In genomic region chr2:233848276-233848675, GRCh38 we compare ENCODE assay signal across 29 cellular contexts. TPM values are rescaled to one million over a fixed set of nuclear protein-coding genes. Genes with fewer than 3 reads are reported as not detected.
DNase-seq lines count a peak whose midpoint lies in the region; ATAC-seq, FAIRE-seq and TF ChIP-seq lines count a peak whose summit lies in the region.
"Had no signal": no experiment of that assay in that cellular context is flagged by ENCODE, and none has a peak within 500 bp of the region (broad histone marks: within the 10 kb centered on the region; RNA-seq: fewer than 3 reads in every experiment).

No MANE protein-coding gene starts in this region.

- H3K4me2 ChIP-seq in DND-41 (ENCODE audit: insufficient read depth, low read length) = peak overlapping the region; percentile 17; the same call in 1 of the 2 replicates
- H3K4me2 ChIP-seq: SK-N-SH had no signal

- no peaks in the 10 kb centered on the region for H3K9me3 ChIP-seq in DND-41 (ENCODE audit: insufficient read depth, low read length, severe bottlenecking)
- H3K9me3 ChIP-seq: SK-N-SH had no signal

- no peak for ATAC-seq in DND-41 (ENCODE audit: insufficient read depth, low read depth)
- no peak for ATAC-seq in GM18517 (IDR thresholded peaks at IDR 0.05; ENCODE audit: unreplicated experiment)

- no peak for TF ChIP-seq CTCF in DND-41 (IDR thresholded peaks at IDR 0.05; ENCODE audit: borderline replicate concordance, extremely low read depth, low read length, poor library complexity, severe bottlenecking)
- TF ChIP-seq CTCF in nephron progenitor cell (IDR thresholded peaks at IDR 0.05) = no peak

- H3K27me3 Mint-ChIP-seq in T-helper 2 cell treated with Interferon-gamma antibody and Interleukin-4, amounts not matched to agents 5 μg/mL and 100 μg/mL, for 36 hours (ENCODE audit: low read depth) = no peaks in the 10 kb centered on the region
- H3K27me3 Mint-ChIP-seq in activated T-helper 1 cell treated with anti-CD3 and anti-CD28 coated beads, Interleukin-12 subunit alpha, Interleukin-12 subunit beta, Interleukin-2, Interleukin-4 antibody, amounts not matched to agents 30 ng/mL and 10 ng/mL and 1 ng/mL, durations not matched to agents 14 hours and 24 hours and 36 hours (ENCODE audit: insufficient read depth) = no peaks in the 10 kb centered on the region
- H3K27me3 Mint-ChIP-seq in nephron progenitor cell (ENCODE audit: low read depth, poor library complexity) = peaks cover 3% of the 10 kb centered on the region
- H3K27me3 Mint-ChIP-seq: progenitor cell of endocrine pancreas, type B pancreatic cell had no signal

- H3K4me1 ChIP-seq in DND-41 (ENCODE audit: insufficient read depth, low read length) = peaks cover 66% of the 10 kb centered on the region

- H3K27ac ChIP-seq in DND-41 (ENCODE audit: low read length) = no peak overlapping the region

- H3K4me1 Mint-ChIP-seq in T-helper 2 cell treated with Interferon-gamma antibody and Interleukin-4, amounts not matched to agents 5 μg/mL and 100 μg/mL, for 36 hours (ENCODE audit: low read depth) = peaks cover 43% of the 10 kb centered on the region
- H3K4me1 Mint-ChIP-seq in activated T-helper 1 cell treated with anti-CD3 and anti-CD28 coated beads, Interleukin-12 subunit alpha, Interleukin-12 subunit beta, Interleukin-2, Interleukin-4 antibody, amounts not matched to agents 30 ng/mL and 10 ng/mL and 1 ng/mL, durations not matched to agents 14 hours and 24 hours and 36 hours (ENCODE audit: low read depth) = peaks cover 69% of the 10 kb centered on the region
- H3K4me1 Mint-ChIP-seq in nephron progenitor cell = peaks cover 23% of the 10 kb centered on the region

- FAIRE-seq in GM19239 (lab: Jason Lieb, UNC) = no peak
- FAIRE-seq: endothelial cell of umbilical vein, GM18507, H54, keratinocyte had no signal

- H3K36me3 Mint-ChIP-seq in T-helper 2 cell treated with Interferon-gamma antibody and Interleukin-4, amounts not matched to agents 5 μg/mL and 100 μg/mL, for 36 hours (ENCODE audit: low read depth) = peaks cover 93% of the 10 kb centered on the region
- H3K36me3 Mint-ChIP-seq in activated T-helper 1 cell treated with anti-CD3 and anti-CD28 coated beads, Interleukin-12 subunit alpha, Interleukin-12 subunit beta, Interleukin-2, Interleukin-4 antibody, amounts not matched to agents 30 ng/mL and 10 ng/mL and 1 ng/mL, durations not matched to agents 14 hours and 24 hours and 36 hours (ENCODE audit: low read depth) = peaks cover 53% of the 10 kb centered on the region
- H3K36me3 Mint-ChIP-seq in nephron progenitor cell (ENCODE audit: low read depth) = peaks cover 62% of the 10 kb centered on the region
- H3K36me3 Mint-ChIP-seq: CD8-positive, alpha-beta memory T cell had no signal

- DNase-seq in T-helper 2 cell treated with Interferon-gamma antibody and Interleukin-4, amounts not matched to agents 5 μg/mL and 100 μg/mL, for 36 hours (ENCODE audit: low spot score) = peak; percentile 2
- DNase-seq in T-helper 2 cell (no peak), DND-41 (no peak), nephron progenitor cell (no peak), GM19239 (ENCODE audit: insufficient read length, low spot score) (no peak), HT-29 (ENCODE audit: low spot score) (no peak)
- no peak for DNase-seq in activated T-helper 1 cell treated with anti-CD3 and anti-CD28 coated beads, Interleukin-12 subunit alpha, Interleukin-12 subunit beta, Interleukin-2, Interleukin-4 antibody, amounts not matched to agents 30 ng/mL and 10 ng/mL and 1 ng/mL, durations not matched to agents 14 hours and 24 hours and 36 hours (ENCODE audit: low spot score)
- DNase-seq: 8988T; activated naive CD4-positive, alpha-beta T cell treated with anti-CD3 and anti-CD28 coated beads for 36 hours; activated T-cell treated with anti-CD3 and anti-CD28 coated beads, Interleukin-2, amount 50 U/mL, for 1 hour; anterior cingulate cortex; CD8-positive, alpha-beta memory T cell; DMS153; GDM1; Kasumi-1; NCI-H1092 treated with DMSO at 0.1 percent for 48 hours; NCI-H2029; NCI-H2227 treated with DMSO at 0.1 percent for 48 hours; SK-N-SH; stimulated activated CD4-positive, alpha-beta T cell treated with anti-CD3 and anti-CD28 coated beads, Interleukin-15, amount 100 ng/mL, for 24 hours; T-helper 9 cell had no signal

- H3K4me3 ChIP-seq in DND-41 (ENCODE audit: low read depth in 1 of 2, low read length in 2 of 2) = no peak overlapping the region

- intact Hi-C loops in activated T-helper 1 cell treated with anti-CD3 and anti-CD28 coated beads, Interleukin-12 subunit alpha, Interleukin-12 subunit beta, Interleukin-2, Interleukin-4 antibody, amounts not matched to agents 30 ng/mL and 10 ng/mL and 1 ng/mL, durations not matched to agents 14 hours and 24 hours and 36 hours (cut with micrococcal nuclease) = no loop called here

- peaks cover 81% of the 10 kb centered on the region for H4K20me1 ChIP-seq in DND-41 (ENCODE audit: insufficient read depth, low read length)

- no peak overlapping the region for H3K4me3 Mint-ChIP-seq in T-helper 2 cell treated with Interferon-gamma antibody and Interleukin-4, amounts not matched to agents 5 μg/mL and 100 μg/mL, for 36 hours
- H3K4me3 Mint-ChIP-seq in activated T-helper 1 cell treated with anti-CD3 and anti-CD28 coated beads, Interleukin-12 subunit alpha, Interleukin-12 subunit beta, Interleukin-2, Interleukin-4 antibody, amounts not matched to agents 30 ng/mL and 10 ng/mL and 1 ng/mL, durations not matched to agents 14 hours and 24 hours and 36 hours = no peak overlapping the region
- no peak overlapping the region for H3K4me3 Mint-ChIP-seq in nephron progenitor cell
- H3K4me3 Mint-ChIP-seq: activated naive CD4-positive, alpha-beta T cell treated with anti-CD3 and anti-CD28 coated beads for 36 hours; CD8-positive, alpha-beta memory T cell; type B pancreatic cell had no signal

- no peaks in the 10 kb centered on the region for H3K9me3 Mint-ChIP-seq in T-helper 2 cell treated with Interferon-gamma antibody and Interleukin-4, amounts not matched to agents 5 μg/mL and 100 μg/mL, for 36 hours
- H3K9me3 Mint-ChIP-seq in activated T-helper 1 cell treated with anti-CD3 and anti-CD28 coated beads, Interleukin-12 subunit alpha, Interleukin-12 subunit beta, Interleukin-2, Interleukin-4 antibody, amounts not matched to agents 30 ng/mL and 10 ng/mL and 1 ng/mL, durations not matched to agents 14 hours and 24 hours and 36 hours = no peaks in the 10 kb centered on the region
- H3K9me3 Mint-ChIP-seq in nephron progenitor cell = no peaks in the 10 kb centered on the region
- H3K9me3 Mint-ChIP-seq: activated naive CD4-positive, alpha-beta T cell treated with anti-CD3 and anti-CD28 coated beads for 36 hours; CD8-positive, alpha-beta memory T cell; type B pancreatic cell had no signal

- no peak overlapping the region for H3K9ac ChIP-seq in DND-41 (ENCODE audit: low read depth, low read length)
- H3K9ac ChIP-seq: SK-N-SH had no signal

- H3K79me2 ChIP-seq in DND-41 (ENCODE audit: insufficient read depth, low read length) = peaks cover 97% of the 10 kb centered on the region

- H3K36me3 ChIP-seq in DND-41 (ENCODE audit: insufficient read depth, low read length) = peaks cover 98% of the 10 kb centered on the region

- no peak overlapping the region for H2AFZ ChIP-seq in DND-41 (ENCODE audit: low read depth, low read length)

- no peaks in the 10 kb centered on the region for H3K27me3 ChIP-seq in DND-41 (ENCODE audit: insufficient read depth, low read length, poor library complexity)

- H3K27ac Mint-ChIP-seq in T-helper 2 cell treated with Interferon-gamma antibody and Interleukin-4, amounts not matched to agents 5 μg/mL and 100 μg/mL, for 36 hours = peak overlapping the region; percentile 42
- H3K27ac Mint-ChIP-seq in activated T-helper 1 cell treated with anti-CD3 and anti-CD28 coated beads, Interleukin-12 subunit alpha, Interleukin-12 subunit beta, Interleukin-2, Interleukin-4 antibody, amounts not matched to agents 30 ng/mL and 10 ng/mL and 1 ng/mL, durations not matched to agents 14 hours and 24 hours and 36 hours = peak overlapping the region; percentile 29
- H3K27ac Mint-ChIP-seq in nephron progenitor cell = peak overlapping the region; percentile 77
- H3K27ac Mint-ChIP-seq: progenitor cell of endocrine pancreas, type B pancreatic cell had no signal

RNA-seq across cellular contexts. Expression of gene HJURP, which starts 6.1 kb away (rescaled TPM):
- 38.2 and 40.4 TPM in 2 replicates for total RNA-seq in activated T-helper 1 cell treated with anti-CD3 and anti-CD28 coated beads, Interleukin-12 subunit alpha, Interleukin-12 subunit beta, Interleukin-2, Interleukin-4 antibody, amounts not matched to agents 30 ng/mL and 10 ng/mL and 1 ng/mL, durations not matched to agents 14 hours and 24 hours and 36 hours
- 25.8 and 28.4 TPM in 2 replicates for total RNA-seq in HT-29 (2014; rRNA removed; shearing (Covaris generic))
- total RNA-seq: cardiac septum had no signal
